10 cellular contexts compared by ENCODE assay signal in the genomic region with DNA sequence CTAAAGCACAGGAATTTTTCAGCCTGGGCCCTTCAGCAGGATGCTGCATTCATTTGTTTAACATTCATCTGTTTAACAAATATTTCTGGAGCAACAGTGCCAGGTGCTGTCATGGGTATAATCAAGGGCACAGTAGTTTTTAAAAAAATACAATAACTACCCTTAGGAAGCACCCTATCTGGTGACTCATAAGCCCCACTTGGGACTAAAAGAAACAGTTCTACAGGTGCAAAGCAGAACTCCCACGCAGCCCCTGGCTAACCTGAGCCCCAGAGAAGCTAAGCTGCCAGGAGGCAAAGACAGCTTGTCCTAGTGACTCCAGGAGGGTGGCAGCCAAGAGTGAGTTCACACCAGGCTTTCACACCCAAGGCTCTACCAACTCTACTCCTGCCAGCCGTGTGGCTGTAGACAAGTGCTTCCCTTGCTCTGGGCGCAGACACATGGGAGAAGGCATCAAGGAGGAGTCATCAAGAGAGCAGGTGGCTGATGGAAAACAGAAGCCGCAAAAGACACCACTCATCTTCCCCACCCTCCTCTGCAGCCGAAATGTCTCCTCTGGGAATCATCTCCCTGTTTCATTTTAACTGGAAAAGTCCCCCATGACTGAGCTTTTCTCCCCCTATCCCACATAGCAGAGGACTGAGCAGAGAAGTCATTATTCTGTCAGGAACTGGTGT. TPM values are rescaled to one million over a fixed set of nuclear protein-coding genes. Genes with fewer than 3 reads are reported as not detected.
DNase-seq lines count a peak whose midpoint lies in the region; ATAC-seq and TF ChIP-seq lines count a peak whose summit lies in the region.
"Had no signal": no experiment of that assay in that cellular context is flagged by ENCODE, and none has a peak within 500 bp of the region (broad histone marks: within the 10 kb centered on the region; RNA-seq: fewer than 3 reads in every experiment).

No MANE protein-coding gene starts in this region.

- H3F3A ChIP-seq in OCI-LY1 (ENCODE audit: insufficient read depth, low read length): no peaks in the 10 kb centered on the region

- H3K4me1 ChIP-seq in OCI-LY1 (ENCODE audit: insufficient read depth, low read length, severe bottlenecking) (peaks cover 30% of the 10 kb centered on the region), left ventricle myocardium inferior (peaks cover 100% of the 10 kb centered on the region)

- no peaks in the 10 kb centered on the region for H3K9me3 Mint-ChIP-seq in activated CD4-positive, alpha-beta memory T cell treated with anti-CD3 and anti-CD28 coated beads for 36 hours
- no peaks in the 10 kb centered on the region for H3K9me3 Mint-ChIP-seq in activated CD4-positive, alpha-beta memory T cell treated with anti-CD3 and anti-CD28 coated beads, Interleukin-2, amount 10 ng/mL, durations not matched to agents 7 days and 5 days
- H3K9me3 Mint-ChIP-seq: CD8-positive, alpha-beta memory T cell had no signal

- no peaks in the 10 kb centered on the region for H3K27me3 ChIP-seq in OCI-LY1 (ENCODE audit: insufficient read depth, low read length)
- no peaks in the 10 kb centered on the region for H3K27me3 ChIP-seq in left ventricle myocardium inferior (ENCODE audit: low read depth)

- H3K27ac Mint-ChIP-seq in activated CD4-positive, alpha-beta memory T cell treated with anti-CD3 and anti-CD28 coated beads for 36 hours: no peak overlapping the region
- H3K27ac Mint-ChIP-seq in activated CD4-positive, alpha-beta memory T cell treated with anti-CD3 and anti-CD28 coated beads, Interleukin-2, amount 10 ng/mL, durations not matched to agents 7 days and 5 days: no peak overlapping the region
- H3K27ac Mint-ChIP-seq: CD8-positive, alpha-beta memory T cell had no signal

- no peak overlapping the region for H3K4me3 Mint-ChIP-seq in activated CD4-positive, alpha-beta memory T cell treated with anti-CD3 and anti-CD28 coated beads for 36 hours
- H3K4me3 Mint-ChIP-seq in activated CD4-positive, alpha-beta memory T cell treated with anti-CD3 and anti-CD28 coated beads, Interleukin-2, amount 10 ng/mL, durations not matched to agents 7 days and 5 days: no peak overlapping the region
- H3K4me3 Mint-ChIP-seq: CD8-positive, alpha-beta memory T cell had no signal

- H3K4me3 ChIP-seq in OCI-LY1 (ENCODE audit: low read depth, low read length, poor library complexity, severe bottlenecking): no peak overlapping the region
- H3K4me3 ChIP-seq in left ventricle myocardium inferior: no peak overlapping the region
- H3K4me3 ChIP-seq: thoracic aorta had no signal

- H3K36me3 ChIP-seq in OCI-LY1 (ENCODE audit: insufficient read depth, low read length) (no peaks in the 10 kb centered on the region), left ventricle myocardium inferior (no peaks in the 10 kb centered on the region)
- H3K36me3 ChIP-seq: thoracic aorta had no signal

- H3K79me2 ChIP-seq in OCI-LY1 (ENCODE audit: insufficient read depth, low read length): no peaks in the 10 kb centered on the region

- no peak for TF ChIP-seq CTCF in OCI-LY1 (IDR thresholded peaks at IDR 0.05; ENCODE audit: low read length)
- TF ChIP-seq CTCF in left ventricle myocardium inferior (IDR thresholded peaks at IDR 0.05; ENCODE audit: borderline replicate concordance): no peak
- TF ChIP-seq CTCF in omental fat pad (IDR thresholded peaks at IDR 0.05): no peak

- H3K36me3 Mint-ChIP-seq in activated CD4-positive, alpha-beta memory T cell treated with anti-CD3 and anti-CD28 coated beads for 36 hours: no peaks in the 10 kb centered on the region
- no peaks in the 10 kb centered on the region for H3K36me3 Mint-ChIP-seq in activated CD4-positive, alpha-beta memory T cell treated with anti-CD3 and anti-CD28 coated beads, Interleukin-2, amount 10 ng/mL, durations not matched to agents 7 days and 5 days (ENCODE audit: low read depth)
- H3K36me3 Mint-ChIP-seq: CD8-positive, alpha-beta memory T cell had no signal

- no peak overlapping the region for H3K9ac ChIP-seq in OCI-LY1 (ENCODE audit: low read length)

- H3K4me1 Mint-ChIP-seq in activated CD4-positive, alpha-beta memory T cell treated with anti-CD3 and anti-CD28 coated beads for 36 hours (ENCODE audit: low read depth): peaks cover 19% of the 10 kb centered on the region
- H3K4me1 Mint-ChIP-seq in activated CD4-positive, alpha-beta memory T cell treated with anti-CD3 and anti-CD28 coated beads, Interleukin-2, amount 10 ng/mL, durations not matched to agents 7 days and 5 days: peaks cover 10% of the 10 kb centered on the region

- no peak overlapping the region for H2AFZ ChIP-seq in OCI-LY1 (ENCODE audit: low read length)

- H3K4me2 ChIP-seq in OCI-LY1 (ENCODE audit: low read length): no peak overlapping the region; the same call in 1 of the 2 replicates

- H3K9me3 ChIP-seq in OCI-LY1 (ENCODE audit: low read length): no peaks in the 10 kb centered on the region
- no peaks in the 10 kb centered on the region for H3K9me3 ChIP-seq in left ventricle myocardium inferior (replicated peaks)
- H3K9me3 ChIP-seq: thoracic aorta had no signal

- intact Hi-C loops in activated CD4-positive, alpha-beta memory T cell treated with anti-CD3 and anti-CD28 coated beads for 36 hours (cut with micrococcal nuclease): no loop called here
- intact Hi-C loops in left ventricle myocardium inferior (cut with micrococcal nuclease): no loop called here

- peaks cover 8% of the 10 kb centered on the region for H3K27me3 Mint-ChIP-seq in activated CD4-positive, alpha-beta memory T cell treated with anti-CD3 and anti-CD28 coated beads for 36 hours
- peaks cover 37% of the 10 kb centered on the region for H3K27me3 Mint-ChIP-seq in activated CD4-positive, alpha-beta memory T cell treated with anti-CD3 and anti-CD28 coated beads, Interleukin-2, amount 10 ng/mL, durations not matched to agents 7 days and 5 days

- ATAC-seq in omental fat pad (ENCODE audit: low FRiP score) (no peak), GM21367 (IDR thresholded peaks at IDR 0.05; ENCODE audit: unreplicated experiment) (no peak), GM18502 (IDR thresholded peaks at IDR 0.05; ENCODE audit: poor library complexity, unreplicated experiment) (no peak)

- no peaks in the 10 kb centered on the region for H4K20me1 ChIP-seq in OCI-LY1 (ENCODE audit: insufficient read depth, low read length)

- H3K27ac ChIP-seq in OCI-LY1 (ENCODE audit: low read depth, low read length, poor library complexity, severe bottlenecking) (peak overlapping the region; percentile 35), left ventricle myocardium inferior (replicated peaks) (peak overlapping the region; percentile 97), temporal lobe (ENCODE audit: low read depth, low read length) (peak overlapping the region; percentile 92)
- H3K27ac ChIP-seq: thoracic aorta had no signal

- CTCF ChIA-PET in activated CD4-positive, alpha-beta memory T cell treated with anti-CD3 and anti-CD28 coated beads for 36 hours (lab: Charles Lee): interaction anchor here (0.5 to 1.0 kb wide), 2 partner anchors 14 to 181 kb away, joined by 4 read pairs; partner anchors contain the start of gene CUEDC1
- CTCF ChIA-PET in activated CD4-positive, alpha-beta memory T cell treated with anti-CD3 and anti-CD28 coated beads, Interleukin-2, amount 10 ng/mL, durations not matched to agents 7 days and 5 days (lab: Charles Lee): no interaction called here

- no peaks in the 10 kb centered on the region for H3K9me2 ChIP-seq in OCI-LY1 (ENCODE audit: low read depth, low read length)

- POLR2A ChIA-PET in activated CD4-positive, alpha-beta memory T cell treated with anti-CD3 and anti-CD28 coated beads for 36 hours (lab: Charles Lee): interaction anchor here (1.0 kb wide), 1 partner anchor 10 kb away, joined by 5 read pairs; no protein-coding TSS in a partner anchor
- POLR2A ChIA-PET in activated CD4-positive, alpha-beta memory T cell treated with anti-CD3 and anti-CD28 coated beads, Interleukin-2, amount 10 ng/mL, durations not matched to agents 7 days and 5 days (lab: Charles Lee): no interaction called here

- peak; percentile 38 for DNase-seq in activated CD4-positive, alpha-beta memory T cell treated with anti-CD3 and anti-CD28 coated beads for 36 hours
- DNase-seq in activated CD4-positive, alpha-beta memory T cell treated with anti-CD3 and anti-CD28 coated beads, Interleukin-2, amount 10 ng/mL, durations not matched to agents 7 days and 5 days: no peak
- DNase-seq in left ventricle myocardium inferior (no peak), omental fat pad (ENCODE audit: low spot score) (no peak)
- DNase-seq: CD8-positive, alpha-beta memory T cell had no signal

RNA-seq across cellular contexts. Expression of gene CUEDC1, which starts 14.4 kb away (rescaled TPM):
- under 1 TPM; 0.29 to 0.36 TPM for total RNA-seq in activated CD4-positive, alpha-beta memory T cell treated with anti-CD3 and anti-CD28 coated beads for 36 hours
- total RNA-seq in activated CD4-positive, alpha-beta memory T cell treated with anti-CD3 and anti-CD28 coated beads, Interleukin-2, amount 10 ng/mL, durations not matched to agents 7 days and 5 days: under 1 TPM in 1 of 2 experiments, not detected in 1; 0.25 TPM
- total RNA-seq in left ventricle myocardium inferior: 43.2 TPM
- 9.1 TPM for total RNA-seq in temporal lobe
- total RNA-seq in omental fat pad: 10 to 100 TPM; 17.1 to 25.7 (median 22.1) TPM

RNA-seq across cellular contexts. Expression of gene VEZF1, which starts 47.3 kb away (rescaled TPM):
- 10 to 100 TPM; 26.8 to 29.8 TPM for total RNA-seq in activated CD4-positive, alpha-beta memory T cell treated with anti-CD3 and anti-CD28 coated beads for 36 hours
- 10 to 100 TPM; 44.6 to 46.6 TPM for total RNA-seq in activated CD4-positive, alpha-beta memory T cell treated with anti-CD3 and anti-CD28 coated beads, Interleukin-2, amount 10 ng/mL, durations not matched to agents 7 days and 5 days
- total RNA-seq in left ventricle myocardium inferior (77.2 TPM), temporal lobe (55.6 TPM), omental fat pad (10 to 100 TPM; 45.1 to 50.6 (median 47.6) TPM)

Comparison
In these comparisons a context has a peak if more than half of its experiments do, and no peak if none do; other contexts are left out.
1. H3K27ac ChIP-seq: peak in every context shown above with its lines; median percentile 97 in left ventricle myocardium inferior; 92 in temporal lobe; 35 in OCI-LY1.